ENCODE assay signal across 8 cellular contexts in genomic region chr19:48618916-48619691, GRCh38. TPM values are rescaled to one million over a fixed set of nuclear protein-coding genes. Genes with fewer than 3 reads are reported as not detected.
DNase-seq lines count a peak whose midpoint lies in the region; ATAC-seq and TF ChIP-seq lines count a peak whose summit lies in the region.

TSS of gene RPL18 (minus strand) at chr19:48619178. CDS start at chr19:48619143, 35 bp downstream.
TSS of gene SPHK2 (plus strand) at chr19:48619506. CDS start at chr19:48620515, 1,009 bp downstream.

- H3K9me3 ChIP-seq in OCI-LY3 (ENCODE audit: insufficient read depth, low read length): no peaks in the 10 kb centered on the region

- peaks cover 39% of the 10 kb centered on the region for H3K4me1 ChIP-seq in OCI-LY3 (ENCODE audit: low read length)

- peaks cover 12% of the 10 kb centered on the region for H3K27me3 Mint-ChIP-seq in endothelial cell (ENCODE audit: unreplicated experiment)

- ATAC-seq in GM21515 (IDR thresholded peaks at IDR 0.05; ENCODE audit: unreplicated experiment): peak; percentile 80

- peak within 1 kb of the TSS; percentile 99 for H3K9ac ChIP-seq in OCI-LY3 (ENCODE audit: low read length)

- peak within 1 kb of the TSS; percentile 96 for H3K27ac Mint-ChIP-seq in endothelial cell (ENCODE audit: unreplicated experiment)

- H2AFZ ChIP-seq in OCI-LY3 (ENCODE audit: low read depth, low read length): peak within 1 kb of the TSS; percentile 59; the same call in 1 of the 2 replicates

- TF ChIP-seq CTCF in OCI-LY3 (IDR thresholded peaks at IDR 0.05; ENCODE audit: low read depth, low read length): no peak
- TF ChIP-seq CTCF in endothelial cell (IDR thresholded peaks at IDR 0.05; ENCODE audit: unreplicated experiment): no peak

- H3K36me3 Mint-ChIP-seq in endothelial cell (ENCODE audit: low read depth, unreplicated experiment): peaks cover 35% of the 10 kb centered on the region

- DNase-seq in D341Med (ENCODE audit: low spot score) (peak; percentile 95), HuH-7 (ENCODE audit: low spot score) (peak; percentile 96), endothelial cell (ENCODE audit: low spot score) (peak; percentile 95), midbrain (lab: John Stamatoyannopoulos, UW) (peak; percentile 100)
- DNase-seq in activated CD8-positive, alpha-beta memory T cell treated with anti-CD3 and anti-CD28 coated beads, Interleukin-2, amount 50 U/mL, for 48 hours: peak; percentile 98
- DNase-seq in stimulated activated CD8-positive, alpha-beta memory T cell treated with anti-CD3 and anti-CD28 coated beads, Interleukin-2, amount 100 ng/mL, for 1 hour (ENCODE audit: low read depth in 2 of 2): peak; percentile 92 to 94

- H3K27ac ChIP-seq in OCI-LY3 (ENCODE audit: low read length): peak within 1 kb of the TSS; percentile 74

- peak within 1 kb of the TSS; percentile 96 for H3K4me3 ChIP-seq in OCI-LY3 (ENCODE audit: low read length)

- peak within 1 kb of the TSS; percentile 99 for H3K4me3 Mint-ChIP-seq in endothelial cell (ENCODE audit: unreplicated experiment)

- H3K27me3 ChIP-seq in OCI-LY3 (ENCODE audit: low read depth, low read length): no peaks in the 10 kb centered on the region

- peaks cover 39% of the 10 kb centered on the region for H3K36me3 ChIP-seq in OCI-LY3 (replicated peaks; ENCODE audit: low read depth, low read length)

- no peaks in the 10 kb centered on the region for H3K9me3 Mint-ChIP-seq in endothelial cell (ENCODE audit: unreplicated experiment)

- peaks cover 52% of the 10 kb centered on the region for H3K79me2 ChIP-seq in OCI-LY3 (ENCODE audit: low read length)

- H3K4me1 Mint-ChIP-seq in endothelial cell (ENCODE audit: unreplicated experiment): peaks cover 35% of the 10 kb centered on the region

- peak within 1 kb of the TSS; percentile 98 for H3K4me2 ChIP-seq in OCI-LY3 (ENCODE audit: low read length)

- H4K20me1 ChIP-seq in OCI-LY3 (ENCODE audit: insufficient read depth, low read length): peaks cover 45% of the 10 kb centered on the region

RNA-seq across cellular contexts. Expression of gene RPL18, which starts in this region (rescaled TPM):
- 1,683 TPM for total RNA-seq in endothelial cell (ENCODE audit: unreplicated experiment)

RNA-seq across cellular contexts. Expression of gene SPHK2, which starts in this region (rescaled TPM):
- 24.7 TPM for total RNA-seq in endothelial cell (ENCODE audit: unreplicated experiment)

Comparison
In these comparisons a context has a peak if more than half of its experiments do, and no peak if none do; other contexts are left out.
1. Peak in every context shown above with its lines: DNase-seq, ATAC-seq, H3K4me3 ChIP-seq and H3K27ac ChIP-seq.